Comparison of ENCODE assay signal across 13 cellular contexts in genomic region chr17:29120439-29120838, GRCh38. TPM values are rescaled to one million over a fixed set of nuclear protein-coding genes. Genes with fewer than 3 reads are reported as not detected.
A peak's percentile ranks its signal among the peaks of the same experiment; 100 is the strongest.
DNase-seq lines count a peak whose midpoint lies in the region; ATAC-seq, FAIRE-seq and TF ChIP-seq lines count a peak whose summit lies in the region.
"Had no signal": no experiment of that assay in that cellular context is flagged by ENCODE, and none has a peak within 500 bp of the region (broad histone marks: within the 10 kb centered on the region; RNA-seq: fewer than 3 reads in every experiment).

No MANE protein-coding gene starts in this region.

- H2AFZ ChIP-seq in HepG2 (ENCODE audit: low read length) (no peak overlapping the region), hepatocyte (no peak overlapping the region)

- H3K9me3 ChIP-seq in liver (ENCODE audit: control insufficient read depth in 4 of 4, low read length in 3 of 4) (no peaks in the 10 kb centered on the region), HepG2 (ENCODE audit: low read length) (no peaks in the 10 kb centered on the region), hepatocyte (ENCODE audit: low read depth) (no peaks in the 10 kb centered on the region), gastrocnemius medialis (no peaks in the 10 kb centered on the region)
- H3K9me3 ChIP-seq: BE2C had no signal

- TF ChIP-seq RAD21 in liver (IDR thresholded peaks at IDR 0.05) (no peak), HepG2 (CRISPR knock-in tag; IDR thresholded peaks at IDR 0.05) (no peak)

- H3K9me2 ChIP-seq in hepatocyte (replicated peaks; ENCODE audit: insufficient read depth): no peaks in the 10 kb centered on the region

- peaks cover 2% of the 10 kb centered on the region for H3K79me2 ChIP-seq in HepG2 (ENCODE audit: insufficient read depth, low read length)
- peaks cover 4% of the 10 kb centered on the region for H3K79me2 ChIP-seq in hepatocyte

- H3K36me3 ChIP-seq in liver (ENCODE audit: control insufficient read depth in 4 of 4, insufficient read depth in 3 of 4, low read depth in 1 of 4, low read length in 3 of 4) (peaks cover 14 to 36% (median 29%) of the 10 kb centered on the region in 4 donors), HepG2 (replicated peaks in 1 of 2; ENCODE audit: control insufficient read depth in 1 of 2, insufficient read depth in 2 of 2, low read length in 2 of 2) (peaks cover 39 to 56% of the 10 kb centered on the region in 2 experiments), hepatocyte (replicated peaks; ENCODE audit: insufficient read depth, low read depth) (no peaks in the 10 kb centered on the region), gastrocnemius medialis (peaks cover 0 to 69% of the 10 kb centered on the region in 2 donors)
- H3K36me3 ChIP-seq: BE2C had no signal

- peak overlapping the region in 1 of 2 donors; percentile 15 for H3K27ac ChIP-seq in liver (ENCODE audit: low read depth in 1 of 2, low read length in 2 of 2)
- H3K27ac ChIP-seq in HepG2 (ENCODE audit: extremely low read length, insufficient read depth, low read length): no peak overlapping the region
- no peak overlapping the region for H3K27ac ChIP-seq in hepatocyte
- H3K27ac ChIP-seq in gastrocnemius medialis: peak overlapping the region in 3 of 4 donors; percentile 6 to 98 (median 18)

- H4K20me1 ChIP-seq in HepG2 (ENCODE audit: insufficient read depth, low read length): peaks cover 28% of the 10 kb centered on the region; the same call in 1 of the 2 replicates
- H4K20me1 ChIP-seq in hepatocyte (ENCODE audit: insufficient read depth, poor library complexity, severe bottlenecking): peaks cover 6% of the 10 kb centered on the region

- POLR2A ChIA-PET in HepG2 (lab: Yijun Ruan, JAX): no interaction called here

- H3K4me1 ChIP-seq in liver (ENCODE audit: control insufficient read depth in 4 of 4, insufficient read depth in 4 of 4, low read length in 3 of 4): peaks cover 3 to 28% (median 10%) of the 10 kb centered on the region in 4 donors
- H3K4me1 ChIP-seq in HepG2 (ENCODE audit: insufficient read depth, low read length): no peaks in the 10 kb centered on the region
- H3K4me1 ChIP-seq in hepatocyte (ENCODE audit: insufficient read depth): no peaks in the 10 kb centered on the region
- H3K4me1 ChIP-seq in gastrocnemius medialis: peaks cover 22 to 24% of the 10 kb centered on the region in 2 donors

- DNase-seq in HepG2 (ENCODE audit: low spot score): no peak
- peak; percentile 43 for DNase-seq in hepatocyte (ENCODE audit: low spot score)
- DNase-seq in gastrocnemius medialis: no peak
- no peak for DNase-seq in activated CD4-positive, alpha-beta T cell treated with anti-CD3 and anti-CD28 coated beads for 1 hour
- DNase-seq in AML-193 (lab: John Stamatoyannopoulos, UW): no peak
- no peak for DNase-seq in RCC 7860 (ENCODE audit: low spot score)
- DNase-seq: BE2C, DMS153, DND-41, EL, HCEC 1CT had no signal

- ATAC-seq in HepG2: no peak
- ATAC-seq in gastrocnemius medialis: no peak
- ATAC-seq: GM12878 had no signal

- CTCF ChIA-PET in HepG2 (lab: Yijun Ruan, JAX; ENCODE audit: low intra/inter-chr PET ratio, low total read pairs): no interaction called here

- FAIRE-seq in HepG2 (lab: Jason Lieb, UNC) (no peak), RCC 7860 (lab: Jason Lieb, UNC) (no peak)
- FAIRE-seq: GM12878 had no signal

- in situ Hi-C loops in HepG2 (cut with HindIII; ENCODE audit: extremely low pct_ligation_motif_present, low pct_unique_long_range_greater_than_20kb): loop anchor here (25.0 kb wide), 1 partner anchor 383 kb away; the partner anchor contains the start of genes NEK8, TLCD1 and TRAF4
- in situ Hi-C loops in gastrocnemius medialis (cut with MboI; ENCODE audit: low sequenced_read_pairs in 4 of 4): no loop called here

- no peaks in the 10 kb centered on the region for H3K27me3 ChIP-seq in liver (ENCODE audit: control insufficient read depth in 4 of 4, insufficient read depth in 4 of 4, low read length in 3 of 4)
- no peaks in the 10 kb centered on the region for H3K27me3 ChIP-seq in HepG2 (ENCODE audit: control insufficient read depth in 1 of 2, insufficient read depth in 2 of 2, low read length in 2 of 2)
- no peaks in the 10 kb centered on the region for H3K27me3 ChIP-seq in hepatocyte
- no peaks in the 10 kb centered on the region for H3K27me3 ChIP-seq in gastrocnemius medialis
- H3K27me3 ChIP-seq: BE2C had no signal

- TF ChIP-seq POLR2A in HepG2 (IDR thresholded peaks at IDR 0.05; ENCODE audit: insufficient read depth in 1 of 2, low read depth in 2 of 2, low read length in 2 of 2): no peak
- TF ChIP-seq POLR2A in gastrocnemius medialis (IDR thresholded peaks at IDR 0.05): no peak

- TF ChIP-seq CTCF in liver (IDR thresholded peaks at IDR 0.05; ENCODE audit: low read depth, low read length, missing input control) (no peak), HepG2 (CRISPR knock-in tag; IDR thresholded peaks at IDR 0.05) (no peak), hepatocyte (IDR thresholded peaks at IDR 0.05; ENCODE audit: poor library complexity) (no peak), gastrocnemius medialis (IDR thresholded peaks at IDR 0.05 in 4 of 5, conservative IDR thresholded peaks at IDR 0.05 in 1 of 5) (no peak)

- no TSS peak for BruUV-seq in HepG2 (replicated peaks; lab: Mats Ljungman, UMichigan)

- WGBS in liver: 35% methylated on average over 2 of the region's 2 CpGs
- 100% methylated on average over 1 of the region's 2 CpGs for WGBS in HepG2 (ENCODE audit: low lambda C conversion rate)
- WGBS in hepatocyte (ENCODE audit: low lambda C conversion rate, missing lambda C conversion rate): 71% methylated on average over 2 of the region's 2 CpGs

- intact Hi-C loops in HepG2 (cut with micrococcal nuclease; ENCODE audit: unreplicated experiment) (no loop called here), gastrocnemius medialis (cut with DNase I; ENCODE audit: low total_unique reads) (no loop called here)

- no peak overlapping the region for H3K4me2 ChIP-seq in HepG2 (ENCODE audit: low read depth, low read length)
- H3K4me2 ChIP-seq in hepatocyte: no peak overlapping the region

- TF ChIP-seq EP300 in HepG2 (IDR thresholded peaks at IDR 0.05; ENCODE audit: low read depth in 2 of 2, low read length in 2 of 2): no peak
- TF ChIP-seq EP300 in HepG2 (CRISPR knock-in tag; IDR thresholded peaks at IDR 0.05; ENCODE audit: borderline replicate concordance): no peak

- no peak overlapping the region for H3K9ac ChIP-seq in liver (ENCODE audit: low read depth in 1 of 2, low read length in 2 of 2)
- no peak overlapping the region for H3K9ac ChIP-seq in HepG2 (ENCODE audit: insufficient read depth, low read depth, low read length)

- no peak overlapping the region for H3K4me3 ChIP-seq in liver (ENCODE audit: low read depth in 1 of 3, low read length in 3 of 3)
- H3K4me3 ChIP-seq in HepG2 (replicated peaks in 1 of 3; ENCODE audit: insufficient read depth in 1 of 3, low read depth in 2 of 3, low read length in 3 of 3): no peak overlapping the region
- no peak overlapping the region for H3K4me3 ChIP-seq in hepatocyte
- H3K4me3 ChIP-seq in gastrocnemius medialis: no peak overlapping the region
- H3K4me3 ChIP-seq: GM12878 had no signal

TF ChIP-seq in liver, 16 proteins besides CTCF, POLR2A, EP300 and RAD21:
- TF ChIP-seq HNF4A (conservative IDR thresholded peaks at IDR 0.05): peak; percentile 75 to 79
- TF ChIP-seq TAF1 (conservative IDR thresholded peaks at IDR 0.05): no peak
- TF ChIP-seq SP1 (IDR thresholded peaks at IDR 0.05): no peak
- TF ChIP-seq RXRA (IDR thresholded peaks at IDR 0.05): peak; percentile 25 to 46
- TF ChIP-seq HNF4G (IDR thresholded peaks at IDR 0.05): peak; percentile 42
- TF ChIP-seq EGR1 (IDR thresholded peaks at IDR 0.05; ENCODE audit: low read depth in 2 of 2): no peak

TF ChIP-seq in HepG2, 621 proteins besides CTCF, POLR2A, EP300 and RAD21 (continues in another document):
- TF ChIP-seq MED8 (CRISPR knock-in tag; IDR thresholded peaks at IDR 0.05; ENCODE audit: insufficient replicate concordance) (no peak), TRIM24 (CRISPR knock-in tag; IDR thresholded peaks at IDR 0.05) (no peak), MYC (CRISPR knock-in tag; IDR thresholded peaks at IDR 0.05; ENCODE audit: borderline replicate concordance) (no peak), SRSF4 (IDR thresholded peaks at IDR 0.05; ENCODE audit: low read depth, low read length, poor library complexity, severe bottlenecking) (no peak), RFX5 (IDR thresholded peaks at IDR 0.05; ENCODE audit: low read depth, low read length) (no peak), ZNF775 (CRISPR knock-in tag; IDR thresholded peaks at IDR 0.05; ENCODE audit: borderline replicate concordance) (no peak)
- TF ChIP-seq, protein P1, sequence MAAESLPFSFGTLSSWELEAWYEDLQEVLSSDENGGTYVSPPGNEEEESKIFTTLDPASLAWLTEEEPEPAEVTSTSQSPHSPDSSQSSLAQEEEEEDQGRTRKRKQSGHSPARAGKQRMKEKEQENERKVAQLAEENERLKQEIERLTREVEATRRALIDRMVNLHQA (CRISPR knock-in tag; IDR thresholded peaks at IDR 0.05): no peak

RNA-seq across cellular contexts. Expression of gene MYO18A, which starts 59.8 kb away (rescaled TPM):
- total RNA-seq in liver: 10 to 100 TPM; 38.2 to 81.6 TPM
- polyA plus RNA-seq in liver: 10 to 100 TPM; 26.3 to 36.4 TPM
- total RNA-seq in HepG2 (2016; rRNA removed; fragmentation: Illumina TruSeq; extraction: Trizol): 21.2 and 24.8 TPM in 2 replicates
- total RNA-seq in HepG2 (2016; cell fraction: cytosol; rRNA removed; fragmentation: Illumina TruSeq; extraction: Trizol; ENCODE audit: low read depth): 4.9 and 7.5 TPM in 2 replicates
- total RNA-seq in HepG2 (2016; cell fraction: insoluble cytoplasmic fraction; rRNA removed; fragmentation: Illumina TruSeq; extraction: Trizol): 16.3 and 25.6 TPM in 2 replicates
- 5.8 and 6.0 TPM in 2 replicates for total RNA-seq in HepG2 (2016; cell fraction: membrane; rRNA removed; fragmentation: Illumina TruSeq; extraction: Trizol)
- total RNA-seq in HepG2 (2016; cell fraction: nucleus; rRNA removed; fragmentation: Illumina TruSeq; extraction: Trizol): 24.8 and 30.3 TPM in 2 replicates
- 16.8 and 23.2 TPM in 2 replicates for polyA plus RNA-seq in HepG2 (2011; rRNA removed)
- polyA plus RNA-seq in HepG2 (2011; cell fraction: cytosol; rRNA removed): 8.3 and 9.6 TPM in 2 replicates
- 155 and 159 TPM in 2 replicates for polyA plus RNA-seq in HepG2 (2011; cell fraction: nucleus; rRNA removed)
- polyA plus RNA-seq in HepG2 (2012): 42.0 and 44.5 TPM in 2 replicates
- polyA plus RNA-seq in HepG2 (2016; cell fraction: cytosol; fragmentation: Illumina TruSeq; extraction: Trizol; ENCODE audit: low read depth): 0.96 and 1.4 TPM in 2 replicates
- 16.0 and 20.4 TPM in 2 replicates for polyA plus RNA-seq in HepG2 (2016; cell fraction: insoluble cytoplasmic fraction; fragmentation: Illumina TruSeq; extraction: Trizol; ENCODE audit: low read depth)
- 2.4 and 3.0 TPM in 2 replicates for polyA plus RNA-seq in HepG2 (2016; cell fraction: membrane; fragmentation: Illumina TruSeq; extraction: Trizol; ENCODE audit: low read depth)
- polyA plus RNA-seq in HepG2 (2016; cell fraction: nucleus; fragmentation: Illumina TruSeq; extraction: Trizol; ENCODE audit: insufficient read depth, low read depth): 72.8 and 77.7 TPM in 2 replicates
- polyA minus RNA-seq in HepG2 (2011; rRNA and poly(A)+ RNA removed; ENCODE audit: low replicate concordance): 39.4 and 67.1 TPM in 2 replicates
- 13.7 and 17.4 TPM in 2 replicates for polyA minus RNA-seq in HepG2 (2011; cell fraction: cytosol; rRNA and poly(A)+ RNA removed)
- 65.8 and 83.4 TPM in 2 replicates for polyA minus RNA-seq in HepG2 (2011; cell fraction: nucleus; rRNA and poly(A)+ RNA removed)
- total RNA-seq in hepatocyte: 22.0 and 35.6 TPM in 2 replicates
- polyA plus RNA-seq in hepatocyte: 32.2 and 33.8 TPM in 2 replicates
- total RNA-seq in gastrocnemius medialis: 1,000 to 10,000 TPM in 1 of 4 donors, 100 to 1,000 TPM in 3; 526 to 1,058 (median 835) TPM

Comparison
In these comparisons a context has a peak if more than half of its experiments do, and no peak if none do; other contexts are left out.
1. H3K27ac ChIP-seq: peak in gastrocnemius medialis (3 of 4); none in HepG2 (single experiment) and hepatocyte (single experiment).
2. RNA of gene MYO18A, which starts 59.8 kb away (total RNA-seq): 526 to 1,058 TPM in gastrocnemius medialis; 38.2 to 81.6 TPM in liver, 22.0 to 35.6 TPM in hepatocyte and 4.9 to 30.3 TPM in HepG2; every median in the first group is over 4 times any median in the second.